Comparison of ENCODE assay signal across 1 cellular context in genomic region chr21:33663241-33663640, GRCh38.
TF ChIP-seq lines count a peak whose summit lies in the region.

No MANE protein-coding gene starts in this region.

TF ChIP-seq in SK-N-SH, 30 proteins besides CTCF, POLR2A, EP300 and RAD21 (continued from another document):
- TF ChIP-seq ZBTB33 (IDR thresholded peaks at IDR 0.05; ENCODE audit: borderline replicate concordance, low read depth) (no peak), FOXJ3 (CRISPR knock-in tag; IDR thresholded peaks at IDR 0.05) (no peak), TCF12 (IDR thresholded peaks at IDR 0.05) (no peak), EZH2phosphoT487 (IDR thresholded peaks at IDR 0.05; ENCODE audit: borderline replicate concordance, low read depth) (no peak), RFX5 (IDR thresholded peaks at IDR 0.05; ENCODE audit: low read length) (no peak), PBX3 (IDR thresholded peaks at IDR 0.05) (no peak), SIN3A (IDR thresholded peaks at IDR 0.05; ENCODE audit: borderline replicate concordance, low read depth, low read length) (no peak), REST (IDR thresholded peaks at IDR 0.05; ENCODE audit: low read depth, low read length) (no peak), JUND (IDR thresholded peaks at IDR 0.05) (no peak), ELF1 (IDR thresholded peaks at IDR 0.05) (no peak), CHD2 (IDR thresholded peaks at IDR 0.05; ENCODE audit: low read length, partially characterized antibody) (no peak), MEF2A (IDR thresholded peaks at IDR 0.05; ENCODE audit: borderline replicate concordance, low read depth) (no peak), MXI1 (IDR thresholded peaks at IDR 0.05; ENCODE audit: low read depth, low read length) (no peak), FOSL2 (IDR thresholded peaks at IDR 0.05; ENCODE audit: borderline replicate concordance, low read depth) (no peak), SMC3 (IDR thresholded peaks at IDR 0.05; ENCODE audit: low read depth, low read length) (no peak)
